23 cellular contexts compared by ENCODE assay signal in genomic region chr15:36426696-36427095, GRCh38.
"Had no signal": no experiment of that assay in that cellular context is flagged by ENCODE, and none has a peak within 500 bp of the region (broad histone marks: within the 10 kb centered on the region; RNA-seq: fewer than 3 reads in every experiment).

No MANE protein-coding gene starts in this region.

- H3K27me3 ChIP-seq: body of pancreas, esophagus muscularis mucosa, foreskin keratinocyte, sigmoid colon, thyroid gland had no signal

- H3K36me3 ChIP-seq: esophagus muscularis mucosa, lower lobe of right lung, sigmoid colon, thyroid gland had no signal

- H3K4me3 ChIP-seq: body of pancreas, esophagus muscularis mucosa, lower lobe of right lung, sigmoid colon, thyroid gland had no signal

- H3K27ac ChIP-seq: body of pancreas, esophagus muscularis mucosa, lower lobe of right lung, sigmoid colon, thyroid gland had no signal

- H3K4me1 ChIP-seq: body of pancreas, esophagus muscularis mucosa, lower lobe of right lung, sigmoid colon, thyroid gland had no signal

- ATAC-seq: activated CD8-positive, alpha-beta T cell treated with anti-CD3 and anti-CD28 coated beads for 36 hours; activated T-helper 17 cell treated with anti-CD3 and anti-CD28 coated beads, Interleukin-2, amount 50 U/mL, for 72 hours; body of pancreas; foreskin keratinocyte; lower lobe of right lung had no signal

- H3K9me3 ChIP-seq: body of pancreas, lower lobe of right lung, sigmoid colon, thyroid gland had no signal

- DNase-seq: activated CD4-positive, alpha-beta T cell treated with anti-CD3 and anti-CD28 coated beads, Interleukin-2, amount 10 ng/mL, durations not matched to agents 24 days and 14 days; activated CD4-positive, CD25-positive, alpha-beta regulatory T cell; activated CD8-positive, alpha-beta T cell treated with anti-CD3 and anti-CD28 coated beads for 36 hours; activated naive CD4-positive, alpha-beta T cell; activated naive CD8-positive, alpha-beta T cell treated with anti-CD3 and anti-CD28 coated beads for 36 hours; activated T-cell treated with anti-CD3 and anti-CD28 coated beads, Interleukin-2, amount 50 U/mL, for 1 hour; amygdala; body of pancreas; dermis blood vessel endothelial cell; effector memory CD4-positive, alpha-beta T cell; foreskin keratinocyte; hypothalamus; lower lobe of right lung; nucleus accumbens; posterior cingulate gyrus; sigmoid colon; stimulated activated CD4-positive, alpha-beta T cell treated with anti-CD3 and anti-CD28 coated beads, Interleukin-12 subunit alpha, Interleukin-12 subunit beta, amount 100 ng/mL, for 4 hours; stimulated activated CD4-positive, alpha-beta T cell treated with anti-CD3 and anti-CD28 coated beads, Interleukin-1b, Interleukin-23, amount 100 ng/mL, for 48 hours; stimulated activated naive CD4-positive, alpha-beta T cell treated with Interleukin-2 at 50 U/mL for 16 hours; T-helper 9 cell; thyroid gland had no signal
